Comparison of ENCODE assay signal across 14 cellular contexts in the genomic region with DNA sequence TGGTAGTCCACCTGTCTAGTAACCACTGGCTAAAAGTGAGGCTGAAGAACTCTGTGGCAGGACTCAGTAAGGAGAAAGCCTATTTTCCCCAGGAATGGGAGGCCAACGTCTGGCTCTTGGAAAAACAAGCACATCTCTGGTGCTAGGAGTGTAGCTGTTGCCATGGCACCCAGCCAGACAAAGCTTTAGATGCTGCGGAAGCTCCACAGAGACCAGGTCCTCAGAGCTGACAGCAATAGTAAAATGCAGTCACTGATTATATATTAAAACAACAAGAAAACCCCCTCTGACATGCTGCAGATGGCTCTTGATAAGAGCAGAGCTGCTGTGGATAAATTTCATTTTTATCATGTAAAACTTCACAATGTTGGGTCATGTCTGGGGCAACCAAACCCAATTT.
DNase-seq lines count a peak whose midpoint lies in the region; ATAC-seq and TF ChIP-seq lines count a peak whose summit lies in the region.
"Had no signal": no experiment of that assay in that cellular context is flagged by ENCODE, and none has a peak within 500 bp of the region (broad histone marks: within the 10 kb centered on the region; RNA-seq: fewer than 3 reads in every experiment).

No MANE protein-coding gene starts in this region.

- H3K36me3 ChIP-seq in BE2C (no peaks in the 10 kb centered on the region), brain microvascular endothelial cell (replicated peaks) (no peaks in the 10 kb centered on the region)
- H3K36me3 ChIP-seq: transverse colon had no signal

- no peak for ATAC-seq in HG03442 (IDR thresholded peaks at IDR 0.05; ENCODE audit: unreplicated experiment)
- ATAC-seq in foreskin keratinocyte: no peak

- H3K27me3 ChIP-seq in BE2C: no peaks in the 10 kb centered on the region
- no peaks in the 10 kb centered on the region for H3K27me3 ChIP-seq in brain microvascular endothelial cell (replicated peaks)
- H3K27me3 ChIP-seq in foreskin keratinocyte: no peaks in the 10 kb centered on the region
- H3K27me3 ChIP-seq: transverse colon had no signal

- H3K27ac ChIP-seq in brain microvascular endothelial cell (no peak overlapping the region), foreskin keratinocyte (no peak overlapping the region)
- H3K27ac ChIP-seq: transverse colon had no signal

- no peaks in the 10 kb centered on the region for H3K4me1 ChIP-seq in BE2C
- peaks cover 14% of the 10 kb centered on the region for H3K4me1 ChIP-seq in foreskin keratinocyte
- H3K4me1 ChIP-seq: transverse colon had no signal

- H3K4me3 ChIP-seq in BE2C (ENCODE audit: low read depth, low read length) (no peak overlapping the region), brain microvascular endothelial cell (ENCODE audit: low read depth, low read length) (no peak overlapping the region)
- H3K4me3 ChIP-seq: lung, transverse colon had no signal

- in situ Hi-C loops in brain microvascular endothelial cell (cut with HindIII; ENCODE audit: low pct_ligation_motif_present, low sequenced_read_pairs): no loop called here

- no peaks in the 10 kb centered on the region for H3K9me3 ChIP-seq in BE2C
- H3K9me3 ChIP-seq: transverse colon had no signal

- peak; percentile 38 for DNase-seq in BE2C
- peak; percentile 70 for DNase-seq in NCI-H1694 (lab: John Stamatoyannopoulos, UW)
- DNase-seq in brain microvascular endothelial cell: peak; percentile 65
- DNase-seq in left kidney (ENCODE audit: low read depth, low spot score): peak; percentile 81
- DNase-seq in NCI-H82 (lab: John Stamatoyannopoulos, UW): no peak
- DNase-seq in activated effector memory CD4-positive, alpha-beta T cell treated with anti-CD3 and anti-CD28 coated beads, Interleukin-2, amount 50 U/mL, for 16 hours: no peak
- DNase-seq in foreskin keratinocyte: no peak
- DNase-seq: aorta, Calu3, NCI-H226, nephron progenitor cell, transverse colon had no signal

- no peak for TF ChIP-seq CTCF in BE2C (IDR thresholded peaks at IDR 0.05; ENCODE audit: low read depth, low read length)
- TF ChIP-seq CTCF in brain microvascular endothelial cell (IDR thresholded peaks at IDR 0.05; ENCODE audit: low read depth, low read length, missing control alignments): no peak
- TF ChIP-seq CTCF in foreskin keratinocyte (conservative IDR thresholded peaks at IDR 0.05): no peak

Comparison
In these comparisons a context has a peak if more than half of its experiments do, and no peak if none do; other contexts are left out.
1. DNase-seq: peak in BE2C (single experiment), NCI-H1694 (single experiment), brain microvascular endothelial cell (single experiment) and left kidney (single experiment); none in NCI-H82 (single experiment), activated effector memory CD4-positive, alpha-beta T cell treated with anti-CD3 and anti-CD28 coated beads, Interleukin-2, amount 50 U/mL, for 16 hours (single experiment) and foreskin keratinocyte (0 of 2).